Comparison of ENCODE assay signal across 1 cellular context in the genomic region with DNA sequence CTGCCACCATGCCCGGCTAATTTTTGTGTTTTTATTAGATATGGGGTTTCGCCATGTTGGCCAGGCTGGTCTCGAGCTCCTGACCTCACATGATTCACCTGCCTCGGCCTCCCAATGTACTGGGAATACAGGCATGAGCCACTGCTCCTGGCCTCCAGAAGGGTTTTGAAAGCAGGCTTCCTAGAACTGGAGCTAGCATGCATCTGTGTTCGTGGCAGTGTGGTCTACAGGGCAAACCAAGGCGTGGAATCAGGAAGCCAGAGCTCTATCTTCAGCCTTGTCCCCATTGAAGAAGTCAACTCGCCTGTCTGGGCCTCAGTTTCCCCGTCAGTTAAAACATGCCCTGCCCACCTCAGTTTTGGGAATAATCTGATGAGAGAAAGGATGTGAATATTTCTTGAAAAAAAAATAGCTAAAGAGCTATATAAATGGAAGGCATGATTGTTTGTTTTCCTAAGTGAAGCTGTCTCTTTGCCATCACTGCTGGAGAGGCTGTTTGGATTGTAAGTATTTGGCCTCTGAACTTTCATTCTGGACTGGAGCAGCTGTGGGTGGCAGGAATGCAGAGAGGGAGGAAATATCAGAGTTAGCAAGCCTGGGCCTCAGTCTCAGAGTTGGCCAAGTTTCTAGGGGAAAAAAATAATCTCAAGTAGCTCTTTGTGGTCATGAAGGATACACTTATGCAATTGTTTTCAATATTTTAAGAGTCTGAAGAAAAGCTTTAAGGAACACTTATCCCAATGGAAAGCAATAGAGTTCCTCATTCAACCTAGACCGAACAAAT.
TF ChIP-seq lines count a peak whose summit lies in the region.

No MANE protein-coding gene starts in this region.

TF ChIP-seq in endothelial cell of umbilical vein, 7 proteins besides CTCF, POLR2A, EP300 and RAD21:
- TF ChIP-seq POLR2AphosphoS5 (IDR thresholded peaks at IDR 0.05; ENCODE audit: insufficient read depth, low read depth, low read length) = peak; percentile 66
- peak; percentile 35 for TF ChIP-seq GATA2 (IDR thresholded peaks at IDR 0.05; ENCODE audit: insufficient read depth, insufficient read length, low read depth, low read length)
- TF ChIP-seq MYC (IDR thresholded peaks at IDR 0.05; ENCODE audit: low read depth, low read length) = no peak
- TF ChIP-seq FOS (IDR thresholded peaks at IDR 0.05; ENCODE audit: borderline replicate concordance, insufficient read depth, low read length) = no peak
TF ChIP-seq in endothelial cell of umbilical vein: peak in this region for 2.
